8 cellular contexts compared by ENCODE assay signal in the genomic region with DNA sequence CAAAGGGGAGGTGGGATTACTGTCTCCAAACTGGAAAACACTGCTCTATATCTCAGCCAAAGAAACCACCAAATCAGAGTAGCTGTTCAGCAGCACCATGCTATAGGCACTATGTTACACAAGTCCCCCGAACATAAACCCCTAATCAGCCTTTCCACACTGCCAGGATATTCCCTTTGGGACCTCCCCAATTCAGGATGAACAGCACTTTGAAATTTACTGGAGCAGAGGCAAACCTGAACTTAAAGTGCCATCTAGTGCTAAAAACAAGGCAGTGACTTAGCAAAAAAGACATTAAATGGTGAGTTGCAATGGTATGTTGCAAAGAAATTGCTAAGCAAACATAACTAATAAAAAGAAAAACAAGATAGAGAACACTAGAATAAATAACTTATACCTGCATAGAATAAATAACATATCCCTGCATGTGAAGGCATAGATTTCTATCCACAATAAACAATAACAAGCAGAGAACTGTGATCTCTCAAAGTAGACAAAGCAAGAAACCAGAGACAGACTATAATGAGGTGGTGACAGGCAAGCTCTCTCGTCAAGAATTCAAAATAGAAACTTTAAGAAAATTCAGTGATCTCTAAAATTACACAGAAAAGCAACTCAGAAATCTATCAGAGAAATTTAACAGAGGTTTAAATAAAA.
DNase-seq lines count a peak whose midpoint lies in the region; ATAC-seq, FAIRE-seq and TF ChIP-seq lines count a peak whose summit lies in the region.

No MANE protein-coding gene starts in this region.

- H3K36me3 ChIP-seq in endodermal cell (ENCODE audit: control insufficient read depth, insufficient read depth, low read length) (no peaks in the 10 kb centered on the region), gastrocnemius medialis (no peaks in the 10 kb centered on the region)

- intact Hi-C loops in gastrocnemius medialis (cut with DNase I; ENCODE audit: low total_unique reads): no loop called here

- H3K9me3 ChIP-seq in A549: no peaks in the 10 kb centered on the region
- no peaks in the 10 kb centered on the region for H3K9me3 ChIP-seq in endodermal cell (ENCODE audit: control insufficient read depth, low read length)
- H3K9me3 ChIP-seq in gastrocnemius medialis: no peaks in the 10 kb centered on the region

- FAIRE-seq in A549 (lab: Jason Lieb, UNC): no peak

- TF ChIP-seq EP300 in A549 (IDR thresholded peaks at IDR 0.05): no peak

- POLR2A ChIA-PET in A549 (lab: Yijun Ruan, JAX): no interaction called here

- ATAC-seq in A549: no peak
- peak; percentile 59 for ATAC-seq in GM21423 (IDR thresholded peaks at IDR 0.05; ENCODE audit: unreplicated experiment)
- ATAC-seq in gastrocnemius medialis: no peak
- ATAC-seq in GM21528 (IDR thresholded peaks at IDR 0.05; ENCODE audit: low FRiP score, unreplicated experiment): no peak
- no peak for ATAC-seq in HG03045 (IDR thresholded peaks at IDR 0.05; ENCODE audit: unreplicated experiment)

- no peaks in the 10 kb centered on the region for H3K36me3 Mint-ChIP-seq in endodermal cell (ENCODE audit: low read depth)

- TF ChIP-seq RAD21 in A549 (conservative IDR thresholded peaks at IDR 0.05 in 1 of 2, IDR thresholded peaks at IDR 0.05 in 1 of 2): peak; percentile 49 to 53; a peak in 4 of 5 replicates

- no peak overlapping the region for H3K4me3 Mint-ChIP-seq in endodermal cell

- H3K4me1 Mint-ChIP-seq in endodermal cell: peaks cover 3% of the 10 kb centered on the region

- 4% methylated on average over 2 of the region's 2 CpGs for WGBS in A549 (ENCODE audit: missing lambda C conversion rate)
- 83% methylated on average over 2 of the region's 2 CpGs; no CpG with 5 or more reads in 1 of the 2 experiments for WGBS in endodermal cell (ENCODE audit: insufficient coverage in 1 of 2, insufficient read length in 1 of 2), 2 experiments

- no peaks in the 10 kb centered on the region for H3K27me3 Mint-ChIP-seq in endodermal cell (ENCODE audit: insufficient read depth)

- no peak for TF ChIP-seq POLR2A in A549 (IDR thresholded peaks at IDR 0.05; ENCODE audit: low read length)
- TF ChIP-seq POLR2A in gastrocnemius medialis (IDR thresholded peaks at IDR 0.05): no peak

- H3K9me3 Mint-ChIP-seq in endodermal cell: peaks cover 2% of the 10 kb centered on the region

- in situ Hi-C loops in gastrocnemius medialis (cut with MboI; ENCODE audit: low sequenced_read_pairs in 4 of 4): loop anchor here in 1 of 4 donors (25.0 kb wide), 1 partner anchor 688 kb away; no protein-coding TSS in a partner anchor

- H3K4me3 ChIP-seq in A549: no peak overlapping the region
- H3K4me3 ChIP-seq in endodermal cell (ENCODE audit: low read length): no peak overlapping the region
- H3K4me3 ChIP-seq in gastrocnemius medialis: no peak overlapping the region

- H3K27me3 ChIP-seq in endodermal cell (ENCODE audit: control insufficient read depth, insufficient read depth, low read length, poor library complexity, severe bottlenecking) (no peaks in the 10 kb centered on the region), gastrocnemius medialis (no peaks in the 10 kb centered on the region)

- CTCF ChIA-PET in A549 (lab: Yijun Ruan, JAX): no interaction called here

- no peak overlapping the region for H3K4me2 ChIP-seq in A549

- H3K27ac ChIP-seq in A549 (no peak overlapping the region), endodermal cell (ENCODE audit: low read depth, low read length) (no peak overlapping the region), gastrocnemius medialis (no peak overlapping the region)

- no peak overlapping the region for H3K27ac Mint-ChIP-seq in endodermal cell

- DNase-seq in A549 (ENCODE audit: low read depth in 1 of 2, low spot score in 1 of 2) (peak in 1 of 2 experiments; percentile 19), NCI-H774 (lab: John Stamatoyannopoulos, UW) (peak; percentile 7), endodermal cell (peak; percentile 63), gastrocnemius medialis (no peak), hypothalamus (lab: John Stamatoyannopoulos, UW) (no peak)

- peak; percentile 24; the same call in 1 of the 3 replicates for TF ChIP-seq CTCF in A549 (IDR thresholded peaks at IDR 0.05)
- TF ChIP-seq CTCF in endodermal cell (conservative IDR thresholded peaks at IDR 0.05): peak; percentile 85
- TF ChIP-seq CTCF in gastrocnemius medialis (IDR thresholded peaks at IDR 0.05 in 4 of 5, conservative IDR thresholded peaks at IDR 0.05 in 1 of 5): peak in 4 of 5 experiments; percentile 14 to 46 (median 35)

- H3K9ac ChIP-seq in endodermal cell (ENCODE audit: extremely low read depth, low read length, poor library complexity, severe bottlenecking): no peak overlapping the region

- H3K4me1 ChIP-seq in A549 (no peaks in the 10 kb centered on the region), endodermal cell (ENCODE audit: control insufficient read depth, insufficient read depth, low read length) (no peaks in the 10 kb centered on the region), gastrocnemius medialis (no peaks in the 10 kb centered on the region)

TF ChIP-seq in A549, 52 proteins besides CTCF, POLR2A, EP300 and RAD21:
- TF ChIP-seq KDM5A (IDR thresholded peaks at IDR 0.05): no peak
- 0 out of 3 replicates have a peak, but pooled peaks have one; percentile 10 for TF ChIP-seq SMC3 (IDR thresholded peaks at IDR 0.05)
- TF ChIP-seq ZNF302 (CRISPR knock-in tag; IDR thresholded peaks at IDR 0.05): no peak
- TF ChIP-seq KDM1A (IDR thresholded peaks at IDR 0.05; ENCODE audit: low read depth): no peak
- TF ChIP-seq, protein P1, sequence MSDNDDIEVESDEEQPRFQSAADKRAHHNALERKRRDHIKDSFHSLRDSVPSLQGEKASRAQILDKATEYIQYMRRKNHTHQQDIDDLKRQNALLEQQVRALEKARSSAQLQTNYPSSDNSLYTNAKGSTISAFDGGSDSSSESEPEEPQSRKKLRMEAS (IDR thresholded peaks at IDR 0.05): no peak
- TF ChIP-seq, protein P2, sequence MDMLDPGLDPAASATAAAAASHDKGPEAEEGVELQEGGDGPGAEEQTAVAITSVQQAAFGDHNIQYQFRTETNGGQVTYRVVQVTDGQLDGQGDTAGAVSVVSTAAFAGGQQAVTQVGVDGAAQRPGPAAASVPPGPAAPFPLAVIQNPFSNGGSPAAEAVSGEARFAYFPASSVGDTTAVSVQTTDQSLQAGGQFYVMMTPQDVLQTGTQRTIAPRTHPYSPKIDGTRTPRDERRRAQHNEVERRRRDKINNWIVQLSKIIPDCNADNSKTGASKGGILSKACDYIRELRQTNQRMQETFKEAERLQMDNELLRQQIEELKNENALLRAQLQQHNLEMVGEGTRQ (IDR thresholded peaks at IDR 0.05): no peak
- TF ChIP-seq, protein P3, sequence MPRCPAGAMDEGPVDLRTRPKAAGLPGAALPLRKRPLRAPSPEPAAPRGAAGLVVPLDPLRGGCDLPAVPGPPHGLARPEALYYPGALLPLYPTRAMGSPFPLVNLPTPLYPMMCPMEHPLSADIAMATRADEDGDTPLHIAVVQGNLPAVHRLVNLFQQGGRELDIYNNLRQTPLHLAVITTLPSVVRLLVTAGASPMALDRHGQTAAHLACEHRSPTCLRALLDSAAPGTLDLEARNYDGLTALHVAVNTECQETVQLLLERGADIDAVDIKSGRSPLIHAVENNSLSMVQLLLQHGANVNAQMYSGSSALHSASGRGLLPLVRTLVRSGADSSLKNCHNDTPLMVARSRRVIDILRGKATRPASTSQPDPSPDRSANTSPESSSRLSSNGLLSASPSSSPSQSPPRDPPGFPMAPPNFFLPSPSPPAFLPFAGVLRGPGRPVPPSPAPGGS (IDR thresholded peaks at IDR 0.05): no peak
TF ChIP-seq in A549: peak in this region for 1.

Comparison
In these comparisons a context has a peak if more than half of its experiments do, and no peak if none do; other contexts are left out.
1. DNase-seq: peak in NCI-H774 (single experiment) and endodermal cell (single experiment); none in gastrocnemius medialis (0 of 2) and hypothalamus (0 of 51).
2. CTCF ChIP-seq: peak in every context shown above with its lines; median percentile 85 in endodermal cell; 35 in gastrocnemius medialis; 24 in A549.